In genomic region chr2:15748736-15749323, GRCh38 we compare ENCODE assay signal across 9 cellular contexts.
DNase-seq lines count a peak whose midpoint lies in the region; ATAC-seq and TF ChIP-seq lines count a peak whose summit lies in the region.
"Had no signal": no experiment of that assay in that cellular context is flagged by ENCODE, and none has a peak within 500 bp of the region (broad histone marks: within the 10 kb centered on the region; RNA-seq: fewer than 3 reads in every experiment).

No MANE protein-coding gene starts in this region.

- H3K4me3 ChIP-seq in DOHH2 (ENCODE audit: low read length) (no peak overlapping the region), H7 (ENCODE audit: insufficient read depth, low read depth, low read length) (no peak overlapping the region), astrocyte of the cerebellum (ENCODE audit: low read depth, low read length) (no peak overlapping the region), lower lobe of right lung (no peak overlapping the region)

- no peaks in the 10 kb centered on the region for H3K9me2 ChIP-seq in DOHH2 (replicated peaks; ENCODE audit: control insufficient read depth, low read length)

- intact Hi-C loops in lower lobe of right lung (cut with DNase I) = no loop called here

- DNase-seq in H7 (peak; percentile 90), astrocyte of the cerebellum (ENCODE audit: low read depth) (no peak), lower lobe of right lung (no peak), NCI-H345 (lab: John Stamatoyannopoulos, UW) (no peak), DMS153 (lab: John Stamatoyannopoulos, UW) (no peak), NOMO-1 treated with dmso at 0.1 percent for 144 hours (lab: John Stamatoyannopoulos, UW; ENCODE audit: unreplicated experiment) (no peak)

- ATAC-seq in lower lobe of right lung = peak in 1 of 2 donors; percentile 31
- ATAC-seq in GM21515 (IDR thresholded peaks at IDR 0.05; ENCODE audit: unreplicated experiment) = no peak

- no peaks in the 10 kb centered on the region for H3F3A ChIP-seq in DOHH2 (ENCODE audit: control insufficient read depth, insufficient read depth)

- no peaks in the 10 kb centered on the region for H3K9me3 ChIP-seq in DOHH2 (ENCODE audit: control insufficient read depth, insufficient read depth, low read length)
- H3K9me3 ChIP-seq in lower lobe of right lung = no peaks in the 10 kb centered on the region

- H3K79me2 ChIP-seq in DOHH2 (ENCODE audit: control insufficient read depth, low read length) = no peaks in the 10 kb centered on the region

- no peak overlapping the region for H3K27ac ChIP-seq in DOHH2 (ENCODE audit: low read depth, low read length)
- no peak overlapping the region for H3K27ac ChIP-seq in lower lobe of right lung
- H3K27ac ChIP-seq: KMS-11 had no signal

- no peaks in the 10 kb centered on the region for H4K20me1 ChIP-seq in DOHH2 (ENCODE audit: control insufficient read depth, insufficient read depth, low read depth, low read length)

- H3K36me3 ChIP-seq in DOHH2 (ENCODE audit: control insufficient read depth, low read length) (no peaks in the 10 kb centered on the region), H7 (replicated peaks; ENCODE audit: control insufficient read depth, insufficient read depth, low read length) (no peaks in the 10 kb centered on the region), lower lobe of right lung (no peaks in the 10 kb centered on the region)

- no peak overlapping the region for H3K4me2 ChIP-seq in DOHH2 (ENCODE audit: low read length)
- H3K4me2 ChIP-seq: KMS-11 had no signal

- TF ChIP-seq CTCF in DOHH2 (IDR thresholded peaks at IDR 0.05; ENCODE audit: low read depth, low read length, poor library complexity, severe bottlenecking) (peak; percentile 74), astrocyte of the cerebellum (IDR thresholded peaks at IDR 0.05; ENCODE audit: low read depth, low read length, missing control alignments) (peak; percentile 21), lower lobe of right lung (IDR thresholded peaks at IDR 0.05) (peak; percentile 49)

- H3K27me3 ChIP-seq in DOHH2 (ENCODE audit: control insufficient read depth, low read length) = no peaks in the 10 kb centered on the region
- no peaks in the 10 kb centered on the region for H3K27me3 ChIP-seq in H7 (ENCODE audit: control insufficient read depth, insufficient read depth, low read length)
- no peaks in the 10 kb centered on the region for H3K27me3 ChIP-seq in lower lobe of right lung (ENCODE audit: low read depth)

- H3K4me1 ChIP-seq in DOHH2 (ENCODE audit: control insufficient read depth, low read length) (no peaks in the 10 kb centered on the region), lower lobe of right lung (peaks cover 9% of the 10 kb centered on the region)

- in situ Hi-C loops in astrocyte of the cerebellum (cut with HindIII; ENCODE audit: low sequenced_read_pairs) = no loop called here

Comparison
In these comparisons a context has a peak if more than half of its experiments do, and no peak if none do; other contexts are left out.
1. CTCF ChIP-seq: peak in every context shown above with its lines; median percentile 74 in DOHH2; 49 in lower lobe of right lung; 21 in astrocyte of the cerebellum.